In the genomic region with DNA sequence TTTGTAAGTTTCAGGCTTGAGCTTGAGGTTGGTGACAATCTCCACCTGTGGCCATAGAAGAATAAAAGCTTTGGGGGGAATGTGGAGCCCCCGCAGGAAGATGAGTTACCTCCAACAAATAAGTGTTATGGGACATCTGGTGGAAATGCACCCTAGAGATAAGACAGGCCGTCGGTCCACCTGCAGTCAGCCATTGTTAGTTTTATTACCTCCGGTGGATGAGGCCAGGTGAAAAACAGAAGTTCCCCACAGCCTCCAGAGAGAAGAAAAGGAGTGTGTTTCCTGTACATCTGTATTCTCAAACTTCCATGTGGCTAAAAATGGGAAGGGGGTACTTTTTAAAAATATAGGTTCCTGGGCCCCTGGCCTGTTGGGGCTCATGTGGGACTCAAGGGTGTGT, we compare ENCODE assay signal across 23 cellular contexts.
DNase-seq lines count a peak whose midpoint lies in the region; ATAC-seq and TF ChIP-seq lines count a peak whose summit lies in the region.
"Had no signal": no experiment of that assay in that cellular context is flagged by ENCODE, and none has a peak within 500 bp of the region (broad histone marks: within the 10 kb centered on the region; RNA-seq: fewer than 3 reads in every experiment).

No MANE protein-coding gene starts in this region.

- H3K27ac ChIP-seq in BLaER1: 0 out of 2 replicates have a peak overlapping the region, but pooled peaks have one; percentile 15
- peak overlapping the region; percentile 98 for H3K27ac ChIP-seq in OCI-LY7 (ENCODE audit: low read depth, low read length, poor library complexity, severe bottlenecking)
- no peak overlapping the region for H3K27ac ChIP-seq in ascending aorta

- intact Hi-C loops in OCI-LY7 (cut with micrococcal nuclease; ENCODE audit: unreplicated experiment): loop anchor here (1.0 to 5.0 kb wide), 3 partner anchors 62 to 484 kb away; no protein-coding TSS in a partner anchor
- intact Hi-C loops in natural killer cell (cut with micrococcal nuclease): no loop called here
- intact Hi-C loops in ascending aorta (cut with DNase I): no loop called here
- intact Hi-C loops in activated CD4-positive, alpha-beta T cell treated with anti-CD3 and anti-CD28 coated beads, Interleukin-2, amount 10 ng/mL, durations not matched to agents 24 days and 14 days (cut with micrococcal nuclease): no loop called here

- TF ChIP-seq CTCF in OCI-LY7 (conservative IDR thresholded peaks at IDR 0.05; ENCODE audit: low read length) (peak; percentile 36), natural killer cell (IDR thresholded peaks at IDR 0.05) (no peak), ascending aorta (IDR thresholded peaks at IDR 0.05) (no peak)

- peak overlapping the region; percentile 11; the same call in 1 of the 2 replicates for H2AFZ ChIP-seq in OCI-LY7 (ENCODE audit: low read length)
- H2AFZ ChIP-seq: GM23338 had no signal

- H3K4me3 ChIP-seq in BLaER1: no peak overlapping the region
- peak overlapping the region; percentile 93 for H3K4me3 ChIP-seq in OCI-LY7 (ENCODE audit: low read depth, low read length, poor library complexity, severe bottlenecking)
- H3K4me3 ChIP-seq in ascending aorta: no peak overlapping the region
- H3K4me3 ChIP-seq: GM23338 had no signal

- no TSS peak for BruUV-seq in OCI-LY7 (replicated peaks; lab: Mats Ljungman, UMichigan)

- H3K36me3 Mint-ChIP-seq in natural killer cell: no peaks in the 10 kb centered on the region
- no peaks in the 10 kb centered on the region for H3K36me3 Mint-ChIP-seq in activated CD4-positive, alpha-beta T cell treated with anti-CD3 and anti-CD28 coated beads, Interleukin-2, amount 10 ng/mL, durations not matched to agents 24 days and 14 days (ENCODE audit: low read depth)
- H3K36me3 Mint-ChIP-seq: CD8-positive, alpha-beta memory T cell; IgD-negative memory B cell had no signal

- H3K4me1 ChIP-seq in BLaER1 (peaks cover 76% of the 10 kb centered on the region), OCI-LY7 (ENCODE audit: insufficient read depth, low read length, poor library complexity, severe bottlenecking) (peaks cover 69% of the 10 kb centered on the region), ascending aorta (no peaks in the 10 kb centered on the region)

- H4K20me1 ChIP-seq in BLaER1 (no peaks in the 10 kb centered on the region), OCI-LY7 (ENCODE audit: insufficient read depth, low read length) (no peaks in the 10 kb centered on the region)

- peaks cover 26 to 33% of the 10 kb centered on the region in 2 donors for H3K27me3 Mint-ChIP-seq in natural killer cell (ENCODE audit: low read depth in 2 of 2)
- H3K27me3 Mint-ChIP-seq in activated CD4-positive, alpha-beta T cell treated with anti-CD3 and anti-CD28 coated beads, Interleukin-2, amount 10 ng/mL, durations not matched to agents 24 days and 14 days: peaks cover 15% of the 10 kb centered on the region

- peaks cover 55% of the 10 kb centered on the region for H3K79me2 ChIP-seq in OCI-LY7 (ENCODE audit: insufficient read depth, low read depth, low read length)

- no peak for ATAC-seq in natural killer cell
- ATAC-seq: GM23338, PC-3, SK-N-SH treated with all-trans-retinoic acid at 6 μM for 48 hours had no signal

- no peaks in the 10 kb centered on the region for H3K4me1 Mint-ChIP-seq in natural killer cell
- no peaks in the 10 kb centered on the region for H3K4me1 Mint-ChIP-seq in activated CD4-positive, alpha-beta T cell treated with anti-CD3 and anti-CD28 coated beads, Interleukin-2, amount 10 ng/mL, durations not matched to agents 24 days and 14 days
- H3K4me1 Mint-ChIP-seq: CD8-positive, alpha-beta memory T cell had no signal

- H3K9me2 ChIP-seq in OCI-LY7 (ENCODE audit: insufficient read depth, low read length): no peaks in the 10 kb centered on the region

- H3K27ac Mint-ChIP-seq in natural killer cell: no peak overlapping the region
- no peak overlapping the region for H3K27ac Mint-ChIP-seq in activated CD4-positive, alpha-beta T cell treated with anti-CD3 and anti-CD28 coated beads, Interleukin-2, amount 10 ng/mL, durations not matched to agents 24 days and 14 days
- H3K27ac Mint-ChIP-seq: GM23338, IgD-negative memory B cell had no signal

- H3K9me3 Mint-ChIP-seq in natural killer cell: no peaks in the 10 kb centered on the region
- H3K9me3 Mint-ChIP-seq in activated CD4-positive, alpha-beta T cell treated with anti-CD3 and anti-CD28 coated beads, Interleukin-2, amount 10 ng/mL, durations not matched to agents 24 days and 14 days: no peaks in the 10 kb centered on the region
- H3K9me3 Mint-ChIP-seq: GM23338 had no signal

- DNase-seq in DMS153 treated with DMSO at 0.1 percent for 48 hours (lab: John Stamatoyannopoulos, UW; ENCODE audit: unreplicated experiment) (peak; percentile 79), NCI-H1105 (lab: John Stamatoyannopoulos, UW) (peak; percentile 16), OCI-LY7 (ENCODE audit: low spot score) (peak; percentile 92), natural killer cell (no peak), ascending aorta (ENCODE audit: low spot score in 2 of 2) (no peak), NCI-H1436 treated with DMSO at 0.1 percent for 48 hours (lab: John Stamatoyannopoulos, UW) (no peak)
- DNase-seq in activated CD4-positive, alpha-beta T cell treated with anti-CD3 and anti-CD28 coated beads, Interleukin-2, amount 10 ng/mL, durations not matched to agents 24 days and 14 days: no peak
- DNase-seq: C1 segment of cervical spinal cord; CD8-positive, alpha-beta memory T cell; DND-41; HCEC 1CT; Kasumi-1; NCI-H1436; NCI-H2081; NCI-H2227 treated with DMSO at 0.1 percent for 48 hours; NCI-H526 treated with DMSO at 0.1 percent for 48 hours; PC-3; RPMI8226; SHP77 treated with DMSO at 0.1 percent for 48 hours had no signal

- no peaks in the 10 kb centered on the region for H3K36me3 ChIP-seq in BLaER1
- H3K36me3 ChIP-seq in OCI-LY7 (ENCODE audit: insufficient read depth, low read length): peaks cover 14% of the 10 kb centered on the region
- no peaks in the 10 kb centered on the region for H3K36me3 ChIP-seq in ascending aorta

- no peak overlapping the region for H3K9ac ChIP-seq in BLaER1

- POLR2A ChIA-PET in OCI-LY7 (lab: Charles Lee): interaction anchor here (0.6 to 1.9 kb wide), 4 partner anchors 12 to 1115 kb away, joined by 3 to 6 read pairs (median 4); no protein-coding TSS in a partner anchor

- CTCF ChIA-PET in OCI-LY7 (lab: Charles Lee; ENCODE audit: unreplicated experiment): no interaction called here

- no peaks in the 10 kb centered on the region for H3K9me3 ChIP-seq in BLaER1
- no peaks in the 10 kb centered on the region for H3K9me3 ChIP-seq in OCI-LY7 (ENCODE audit: low read length)
- H3K9me3 ChIP-seq in ascending aorta: no peaks in the 10 kb centered on the region

- H3K27me3 ChIP-seq in BLaER1 (no peaks in the 10 kb centered on the region), ascending aorta (no peaks in the 10 kb centered on the region)

- no peak overlapping the region for H3K4me3 Mint-ChIP-seq in natural killer cell
- no peak overlapping the region for H3K4me3 Mint-ChIP-seq in activated CD4-positive, alpha-beta T cell treated with anti-CD3 and anti-CD28 coated beads, Interleukin-2, amount 10 ng/mL, durations not matched to agents 24 days and 14 days
- H3K4me3 Mint-ChIP-seq: CD8-positive, alpha-beta memory T cell; GM23338; IgD-negative memory B cell had no signal

- peak overlapping the region; percentile 80 for H3K4me2 ChIP-seq in BLaER1
- peak overlapping the region; percentile 80 for H3K4me2 ChIP-seq in OCI-LY7 (ENCODE audit: low read length)
- H3K4me2 ChIP-seq: GM23338 had no signal

Comparison
In these comparisons a context has a peak if more than half of its experiments do, and no peak if none do; other contexts are left out.
1. H3K27ac ChIP-seq: peak in BLaER1 (single experiment) and OCI-LY7 (single experiment); none in ascending aorta (0 of 2).
2. DNase-seq: peak in DMS153 treated with DMSO at 0.1 percent for 48 hours (single experiment), NCI-H1105 (single experiment) and OCI-LY7 (single experiment); none in natural killer cell (single experiment), ascending aorta (0 of 2), NCI-H1436 treated with DMSO at 0.1 percent for 48 hours (single experiment) and activated CD4-positive, alpha-beta T cell treated with anti-CD3 and anti-CD28 coated beads, Interleukin-2, amount 10 ng/mL, durations not matched to agents 24 days and 14 days (single experiment).